Comparison of ENCODE assay signal across 1 cellular context in the genomic region with DNA sequence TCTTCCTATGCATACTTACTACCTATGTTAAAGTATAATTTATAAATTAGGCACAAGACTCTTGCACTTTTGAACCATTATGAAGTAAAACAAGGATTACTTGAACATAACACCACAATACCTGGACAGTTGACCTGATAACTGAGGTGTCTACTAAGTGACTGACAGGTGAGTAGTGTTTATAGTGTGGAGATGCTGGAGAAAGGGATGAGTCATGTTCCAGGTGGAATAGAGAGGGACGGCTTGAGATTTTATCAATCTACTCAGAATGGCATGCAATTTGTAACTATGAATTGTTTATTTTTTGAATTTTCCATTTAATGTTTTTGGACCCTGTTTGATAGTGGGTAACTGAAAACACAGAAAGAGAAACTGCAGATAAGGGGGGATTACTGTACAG.
TF ChIP-seq lines count a peak whose summit lies in the region.

No MANE protein-coding gene starts in this region.

TF ChIP-seq in GM23338, 12 proteins besides CTCF, POLR2A, EP300 and RAD21 (continued from another document):
- TF ChIP-seq, protein P1, sequence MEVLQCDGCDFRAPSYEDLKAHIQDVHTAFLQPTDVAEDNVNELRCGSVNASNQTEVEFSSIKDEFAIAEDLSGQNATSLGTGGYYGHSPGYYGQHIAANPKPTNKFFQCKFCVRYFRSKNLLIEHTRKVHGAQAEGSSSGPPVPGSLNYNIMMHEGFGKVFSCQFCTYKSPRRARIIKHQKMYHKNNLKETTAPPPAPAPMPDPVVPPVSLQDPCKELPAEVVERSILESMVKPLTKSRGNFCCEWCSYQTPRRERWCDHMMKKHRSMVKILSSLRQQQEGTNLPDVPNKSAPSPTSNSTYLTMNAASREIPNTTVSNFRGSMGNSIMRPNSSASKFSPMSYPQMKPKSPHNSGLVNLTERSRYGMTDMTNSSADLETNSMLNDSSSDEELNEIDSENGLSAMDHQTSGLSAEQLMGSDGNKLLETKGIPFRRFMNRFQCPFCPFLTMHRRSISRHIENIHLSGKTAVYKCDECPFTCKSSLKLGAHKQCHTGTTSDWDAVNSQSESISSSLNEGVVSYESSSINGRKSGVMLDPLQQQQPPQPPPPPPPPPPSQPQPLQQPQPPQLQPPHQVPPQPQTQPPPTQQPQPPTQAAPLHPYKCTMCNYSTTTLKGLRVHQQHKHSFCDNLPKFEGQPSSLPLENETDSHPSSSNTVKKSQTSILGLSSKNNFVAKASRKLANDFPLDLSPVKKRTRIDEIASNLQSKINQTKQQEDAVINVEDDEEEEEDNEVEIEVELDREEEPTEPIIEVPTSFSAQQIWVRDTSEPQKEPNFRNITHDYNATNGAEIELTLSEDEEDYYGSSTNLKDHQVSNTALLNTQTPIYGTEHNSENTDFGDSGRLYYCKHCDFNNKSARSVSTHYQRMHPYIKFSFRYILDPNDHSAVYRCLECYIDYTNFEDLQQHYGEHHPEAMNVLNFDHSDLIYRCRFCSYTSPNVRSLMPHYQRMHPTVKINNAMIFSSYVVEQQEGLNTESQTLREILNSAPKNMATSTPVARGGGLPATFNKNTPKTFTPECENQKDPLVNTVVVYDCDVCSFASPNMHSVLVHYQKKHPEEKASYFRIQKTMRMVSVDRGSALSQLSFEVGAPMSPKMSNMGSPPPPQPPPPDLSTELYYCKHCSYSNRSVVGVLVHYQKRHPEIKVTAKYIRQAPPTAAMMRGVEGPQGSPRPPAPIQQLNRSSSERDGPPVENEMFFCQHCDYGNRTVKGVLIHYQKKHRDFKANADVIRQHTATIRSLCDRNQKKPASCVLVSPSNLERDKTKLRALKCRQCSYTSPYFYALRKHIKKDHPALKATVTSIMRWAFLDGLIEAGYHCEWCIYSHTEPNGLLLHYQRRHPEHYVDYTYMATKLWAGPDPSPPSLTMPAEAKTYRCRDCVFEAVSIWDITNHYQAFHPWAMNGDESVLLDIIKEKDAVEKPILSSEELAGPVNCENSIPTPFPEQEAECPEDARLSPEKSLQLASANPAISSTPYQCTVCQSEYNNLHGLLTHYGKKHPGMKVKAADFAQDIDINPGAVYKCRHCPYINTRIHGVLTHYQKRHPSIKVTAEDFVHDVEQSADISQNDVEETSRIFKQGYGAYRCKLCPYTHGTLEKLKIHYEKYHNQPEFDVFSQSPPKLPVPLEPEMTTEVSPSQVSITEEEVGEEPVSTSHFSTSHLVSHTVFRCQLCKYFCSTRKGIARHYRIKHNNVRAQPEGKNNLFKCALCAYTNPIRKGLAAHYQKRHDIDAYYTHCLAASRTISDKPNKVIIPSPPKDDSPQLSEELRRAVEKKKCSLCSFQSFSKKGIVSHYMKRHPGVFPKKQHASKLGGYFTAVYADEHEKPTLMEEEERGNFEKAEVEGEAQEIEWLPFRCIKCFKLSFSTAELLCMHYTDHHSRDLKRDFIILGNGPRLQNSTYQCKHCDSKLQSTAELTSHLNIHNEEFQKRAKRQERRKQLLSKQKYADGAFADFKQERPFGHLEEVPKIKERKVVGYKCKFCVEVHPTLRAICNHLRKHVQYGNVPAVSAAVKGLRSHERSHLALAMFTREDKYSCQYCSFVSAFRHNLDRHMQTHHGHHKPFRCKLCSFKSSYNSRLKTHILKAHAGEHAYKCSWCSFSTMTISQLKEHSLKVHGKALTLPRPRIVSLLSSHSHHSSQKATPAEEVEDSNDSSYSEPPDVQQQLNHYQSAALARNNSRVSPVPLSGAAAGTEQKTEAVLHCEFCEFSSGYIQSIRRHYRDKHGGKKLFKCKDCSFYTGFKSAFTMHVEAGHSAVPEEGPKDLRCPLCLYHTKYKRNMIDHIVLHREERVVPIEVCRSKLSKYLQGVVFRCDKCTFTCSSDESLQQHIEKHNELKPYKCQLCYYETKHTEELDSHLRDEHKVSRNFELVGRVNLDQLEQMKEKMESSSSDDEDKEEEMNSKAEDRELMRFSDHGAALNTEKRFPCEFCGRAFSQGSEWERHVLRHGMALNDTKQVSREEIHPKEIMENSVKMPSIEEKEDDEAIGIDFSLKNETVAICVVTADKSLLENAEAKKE (CRISPR knock-in tag; IDR thresholded peaks at IDR 0.05), result no peak
- no peak for TF ChIP-seq ZNF331 (CRISPR knock-in tag; IDR thresholded peaks at IDR 0.05; ENCODE audit: low read depth)
- TF ChIP-seq, protein P2, sequence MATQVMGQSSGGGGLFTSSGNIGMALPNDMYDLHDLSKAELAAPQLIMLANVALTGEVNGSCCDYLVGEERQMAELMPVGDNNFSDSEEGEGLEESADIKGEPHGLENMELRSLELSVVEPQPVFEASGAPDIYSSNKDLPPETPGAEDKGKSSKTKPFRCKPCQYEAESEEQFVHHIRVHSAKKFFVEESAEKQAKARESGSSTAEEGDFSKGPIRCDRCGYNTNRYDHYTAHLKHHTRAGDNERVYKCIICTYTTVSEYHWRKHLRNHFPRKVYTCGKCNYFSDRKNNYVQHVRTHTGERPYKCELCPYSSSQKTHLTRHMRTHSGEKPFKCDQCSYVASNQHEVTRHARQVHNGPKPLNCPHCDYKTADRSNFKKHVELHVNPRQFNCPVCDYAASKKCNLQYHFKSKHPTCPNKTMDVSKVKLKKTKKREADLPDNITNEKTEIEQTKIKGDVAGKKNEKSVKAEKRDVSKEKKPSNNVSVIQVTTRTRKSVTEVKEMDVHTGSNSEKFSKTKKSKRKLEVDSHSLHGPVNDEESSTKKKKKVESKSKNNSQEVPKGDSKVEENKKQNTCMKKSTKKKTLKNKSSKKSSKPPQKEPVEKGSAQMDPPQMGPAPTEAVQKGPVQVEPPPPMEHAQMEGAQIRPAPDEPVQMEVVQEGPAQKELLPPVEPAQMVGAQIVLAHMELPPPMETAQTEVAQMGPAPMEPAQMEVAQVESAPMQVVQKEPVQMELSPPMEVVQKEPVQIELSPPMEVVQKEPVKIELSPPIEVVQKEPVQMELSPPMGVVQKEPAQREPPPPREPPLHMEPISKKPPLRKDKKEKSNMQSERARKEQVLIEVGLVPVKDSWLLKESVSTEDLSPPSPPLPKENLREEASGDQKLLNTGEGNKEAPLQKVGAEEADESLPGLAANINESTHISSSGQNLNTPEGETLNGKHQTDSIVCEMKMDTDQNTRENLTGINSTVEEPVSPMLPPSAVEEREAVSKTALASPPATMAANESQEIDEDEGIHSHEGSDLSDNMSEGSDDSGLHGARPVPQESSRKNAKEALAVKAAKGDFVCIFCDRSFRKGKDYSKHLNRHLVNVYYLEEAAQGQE (IDR thresholded peaks at IDR 0.05; ENCODE audit: unreplicated experiment), result no peak
